8 cellular contexts compared by ENCODE assay signal in genomic region chr4:94451669-94452475, GRCh38. TPM values are rescaled to one million over a fixed set of nuclear protein-coding genes. Genes with fewer than 3 reads are reported as not detected.
A peak's percentile ranks its signal among the peaks of the same experiment; 100 is the strongest.
DNase-seq lines count a peak whose midpoint lies in the region; ATAC-seq and TF ChIP-seq lines count a peak whose summit lies in the region.

Gene PDLIM5, plus strand, starts transcription at chr4:94451942. Its CDS starts 3,347 bp downstream, at chr4:94455289.

- in situ Hi-C loops in Panc1 (cut with HindIII; ENCODE audit: low pct_unique_long_range_greater_than_20kb, low sequenced_read_pairs), result no loop called here

- H3K4me1 Mint-ChIP-seq in activated T-helper 1 cell treated with anti-CD3 and anti-CD28 coated beads, Interleukin-12 subunit alpha, Interleukin-12 subunit beta, Interleukin-2, Interleukin-4 antibody, amounts not matched to agents 30 ng/mL and 10 ng/mL and 1 ng/mL, durations not matched to agents 14 hours and 24 hours and 36 hours (ENCODE audit: low read depth), result peaks cover 25% of the 10 kb centered on the region
- H3K4me1 Mint-ChIP-seq in naive thymus-derived CD8-positive, alpha-beta T cell, result peaks cover 10 to 34% (median 28%) of the 10 kb centered on the region in 4 donors

- intact Hi-C loops in Panc1 (cut with micrococcal nuclease; ENCODE audit: unreplicated experiment), result no loop called here
- intact Hi-C loops in activated T-helper 1 cell treated with anti-CD3 and anti-CD28 coated beads, Interleukin-12 subunit alpha, Interleukin-12 subunit beta, Interleukin-2, Interleukin-4 antibody, amounts not matched to agents 30 ng/mL and 10 ng/mL and 1 ng/mL, durations not matched to agents 14 hours and 24 hours and 36 hours (cut with micrococcal nuclease), result loop anchor here (1.0 to 5.0 kb wide), 5 partner anchors 45 to 244 kb away; no protein-coding TSS in a partner anchor

- POLR2A ChIA-PET in Panc1 (lab: Charles Lee), result interaction anchor here (0.7 to 1.0 kb wide), 2 partner anchors 69 to 1797 kb away, joined by 5 to 7 read pairs; no protein-coding TSS in a partner anchor
- POLR2A ChIA-PET in naive thymus-derived CD8-positive, alpha-beta T cell (lab: Charles Lee), result interaction anchor here (0.6 kb wide), 1 partner anchor 162 kb away, joined by 3 read pairs; no protein-coding TSS in a partner anchor

- DNase-seq in DMS79 (lab: John Stamatoyannopoulos, UW) (peak; percentile 35), Panc1 (ENCODE audit: low read depth, low spot score) (no peak), fibroblast of gingiva (ENCODE audit: low read depth) (peak; percentile 90)
- DNase-seq in Jurkat, Clone E6-1 (ENCODE audit: low read depth, low spot score), result peak; percentile 79
- peak; percentile 86 for DNase-seq in activated T-helper 1 cell treated with anti-CD3 and anti-CD28 coated beads, Interleukin-12 subunit alpha, Interleukin-12 subunit beta, Interleukin-2, Interleukin-4 antibody, amounts not matched to agents 30 ng/mL and 10 ng/mL and 1 ng/mL, durations not matched to agents 14 hours and 24 hours and 36 hours (ENCODE audit: low spot score)
- peak; percentile 79 to 92 (median 88) for DNase-seq in naive thymus-derived CD8-positive, alpha-beta T cell
- DNase-seq in stimulated activated naive CD4-positive, alpha-beta T cell (lab: John Stamatoyannopoulos, UW), result peak; percentile 83 to 92 (median 88)

- H3K36me3 ChIP-seq in Panc1 (ENCODE audit: control insufficient read depth, insufficient read depth, low read length), result peaks cover 3% of the 10 kb centered on the region

- TF ChIP-seq CTCF in Panc1 (IDR thresholded peaks at IDR 0.05), result no peak

- ATAC-seq in GM21619 (IDR thresholded peaks at IDR 0.05; ENCODE audit: unreplicated experiment) (peak; percentile 88), Panc1 (peak; percentile 94)
- ATAC-seq in naive thymus-derived CD8-positive, alpha-beta T cell, result peak; percentile 92 to 95

- peaks cover 8% of the 10 kb centered on the region for H3K36me3 Mint-ChIP-seq in activated T-helper 1 cell treated with anti-CD3 and anti-CD28 coated beads, Interleukin-12 subunit alpha, Interleukin-12 subunit beta, Interleukin-2, Interleukin-4 antibody, amounts not matched to agents 30 ng/mL and 10 ng/mL and 1 ng/mL, durations not matched to agents 14 hours and 24 hours and 36 hours (ENCODE audit: low read depth)
- peaks cover 0 to 7% (median 0%) of the 10 kb centered on the region in 3 donors for H3K36me3 Mint-ChIP-seq in naive thymus-derived CD8-positive, alpha-beta T cell

- H3K27ac ChIP-seq in Panc1 (ENCODE audit: low read length), result peak within 1 kb of the TSS; percentile 79

- peak within 1 kb of the TSS; percentile 8 for H3K27ac Mint-ChIP-seq in activated T-helper 1 cell treated with anti-CD3 and anti-CD28 coated beads, Interleukin-12 subunit alpha, Interleukin-12 subunit beta, Interleukin-2, Interleukin-4 antibody, amounts not matched to agents 30 ng/mL and 10 ng/mL and 1 ng/mL, durations not matched to agents 14 hours and 24 hours and 36 hours
- peak within 1 kb of the TSS; percentile 27 to 93 (median 81) for H3K27ac Mint-ChIP-seq in naive thymus-derived CD8-positive, alpha-beta T cell

- no peaks in the 10 kb centered on the region for H3K27me3 ChIP-seq in Panc1 (ENCODE audit: control insufficient read depth, insufficient read depth, low read length)

- peaks cover 38% of the 10 kb centered on the region for H3K27me3 Mint-ChIP-seq in activated T-helper 1 cell treated with anti-CD3 and anti-CD28 coated beads, Interleukin-12 subunit alpha, Interleukin-12 subunit beta, Interleukin-2, Interleukin-4 antibody, amounts not matched to agents 30 ng/mL and 10 ng/mL and 1 ng/mL, durations not matched to agents 14 hours and 24 hours and 36 hours (ENCODE audit: insufficient read depth)
- H3K27me3 Mint-ChIP-seq in naive thymus-derived CD8-positive, alpha-beta T cell, result peaks cover 6 to 24% (median 15%) of the 10 kb centered on the region in 5 donors

- peaks cover 11% of the 10 kb centered on the region; the same call in 1 of the 2 replicates for H3K4me1 ChIP-seq in Panc1 (ENCODE audit: control insufficient read depth, insufficient read depth, low read length)

- no peaks in the 10 kb centered on the region for H3K9me3 Mint-ChIP-seq in activated T-helper 1 cell treated with anti-CD3 and anti-CD28 coated beads, Interleukin-12 subunit alpha, Interleukin-12 subunit beta, Interleukin-2, Interleukin-4 antibody, amounts not matched to agents 30 ng/mL and 10 ng/mL and 1 ng/mL, durations not matched to agents 14 hours and 24 hours and 36 hours
- no peaks in the 10 kb centered on the region for H3K9me3 Mint-ChIP-seq in naive thymus-derived CD8-positive, alpha-beta T cell

- peak within 1 kb of the TSS; percentile 85 for H3K4me3 Mint-ChIP-seq in activated T-helper 1 cell treated with anti-CD3 and anti-CD28 coated beads, Interleukin-12 subunit alpha, Interleukin-12 subunit beta, Interleukin-2, Interleukin-4 antibody, amounts not matched to agents 30 ng/mL and 10 ng/mL and 1 ng/mL, durations not matched to agents 14 hours and 24 hours and 36 hours
- H3K4me3 Mint-ChIP-seq in naive thymus-derived CD8-positive, alpha-beta T cell, result peak within 1 kb of the TSS; percentile 85 to 96 (median 90)

- no TSS peak for BruUV-seq in Panc1 (replicated peaks; lab: Mats Ljungman, UMichigan)

- CTCF ChIA-PET in Panc1 (lab: Charles Lee), result interaction anchor here (0.7 kb wide), 1 partner anchor 20 kb away, joined by 5 read pairs; no protein-coding TSS in a partner anchor

- H3K4me3 ChIP-seq in Jurkat, Clone E6-1 (ENCODE audit: low read length), result peak within 1 kb of the TSS; percentile 75
- H3K4me3 ChIP-seq in Panc1 (ENCODE audit: low read depth in 2 of 2, low read length in 2 of 2), result peak within 1 kb of the TSS; percentile 74 to 75

- H3K9me3 ChIP-seq in Panc1 (ENCODE audit: control insufficient read depth, insufficient read depth, low read depth, low read length), result no peaks in the 10 kb centered on the region

RNA-seq across cellular contexts. Expression of gene PDLIM5, which starts in this region (rescaled TPM):
- polyA plus RNA-seq in Jurkat, Clone E6-1 (2012; ENCODE audit: insufficient read depth, insufficient read length), result 17.3 TPM
- total RNA-seq in Panc1 (2021; ENCODE audit: unreplicated experiment), result 44.7 TPM
- 20.6 TPM for polyA plus RNA-seq in Panc1 (2012; ENCODE audit: insufficient read length)
- total RNA-seq in activated T-helper 1 cell treated with anti-CD3 and anti-CD28 coated beads, Interleukin-12 subunit alpha, Interleukin-12 subunit beta, Interleukin-2, Interleukin-4 antibody, amounts not matched to agents 30 ng/mL and 10 ng/mL and 1 ng/mL, durations not matched to agents 14 hours and 24 hours and 36 hours, result 17.8 and 20.6 TPM in 2 replicates
- 10 to 100 TPM; 29.1 to 33.6 TPM for total RNA-seq in naive thymus-derived CD8-positive, alpha-beta T cell
- polyA plus RNA-seq in naive thymus-derived CD8-positive, alpha-beta T cell, result 10 to 100 TPM; 33.3 to 46.3 (median 34.7) TPM
